ENCODE assay signal across 9 cellular contexts in genomic region chr4:155952546-155952945, GRCh38. TPM values are rescaled to one million over a fixed set of nuclear protein-coding genes. Genes with fewer than 3 reads are reported as not detected.
DNase-seq lines count a peak whose midpoint lies in the region; ATAC-seq, FAIRE-seq and TF ChIP-seq lines count a peak whose summit lies in the region.
"Had no signal": no experiment of that assay in that cellular context is flagged by ENCODE, and none has a peak within 500 bp of the region (broad histone marks: within the 10 kb centered on the region; RNA-seq: fewer than 3 reads in every experiment).

No MANE protein-coding gene starts in this region.

- no peak for FAIRE-seq in H1 (lab: Jason Lieb, UNC)
- FAIRE-seq: urothelium cell line had no signal

- no peak overlapping the region for H3K4ac ChIP-seq in H1 (replicated peaks; ENCODE audit: insufficient read length, low read depth, low read length)

- H3K4me3 ChIP-seq in AG09309 (ENCODE audit: control insufficient read depth, low read depth, low read length), result peak overlapping the region; percentile 7
- no peak overlapping the region for H3K4me3 ChIP-seq in H1 (ENCODE audit: extremely low read depth in 1 of 4, insufficient read depth in 2 of 4, low read depth in 3 of 4, low read length in 4 of 4)
- no peak overlapping the region for H3K4me3 ChIP-seq in neuron (ENCODE audit: low read length)
- peak overlapping the region in 1 of 4 donors; percentile 4 for H3K4me3 ChIP-seq in adrenal gland

- peak overlapping the region in 1 of 2 experiments; percentile 63; a peak in 1 of 4 replicates for H3K4me2 ChIP-seq in H1 (ENCODE audit: insufficient read depth in 1 of 2, low read depth in 2 of 2, low read length in 2 of 2)

- TF ChIP-seq POLR2A in H1 (IDR thresholded peaks at IDR 0.05; ENCODE audit: control extremely low read depth in 1 of 2, low read depth in 2 of 2, low read length in 2 of 2), result no peak
- no peak for TF ChIP-seq POLR2A in adrenal gland (IDR thresholded peaks at IDR 0.05)

- H3K27me3 ChIP-seq in H1 (replicated peaks in 1 of 4; ENCODE audit: control insufficient read depth in 3 of 4, extremely low read depth in 1 of 4, insufficient read depth in 3 of 4, low read length in 3 of 4) (no peaks in the 10 kb centered on the region), neuron (ENCODE audit: insufficient read depth, low read length) (no peaks in the 10 kb centered on the region), adrenal gland (no peaks in the 10 kb centered on the region)

- H3K14ac ChIP-seq in H1 (ENCODE audit: insufficient read length), result no peak overlapping the region

- H2AFZ ChIP-seq in H1 (ENCODE audit: low read length) (0 out of 2 replicates have a peak overlapping the region, but pooled peaks have one; percentile 29), neuron (ENCODE audit: low read depth, low read length) (peak overlapping the region; percentile 36)

- CTCF ChIA-PET in H1 (lab: Charles Lee; ENCODE audit: partially characterized antibody), result interaction anchor here (0.7 to 6.0 kb wide), 20 partner anchors 8 to 511 kb away, joined by 3 to 69 read pairs (median 4); no protein-coding TSS in a partner anchor

- intact Hi-C loops in adrenal gland (cut with DNase I), result loop anchor here (5.0 kb wide), 2 partner anchors 135 to 145 kb away; no protein-coding TSS in a partner anchor

- H3K4me1 ChIP-seq in H1 (replicated peaks in 1 of 4; ENCODE audit: control insufficient read depth in 3 of 4, insufficient read depth in 4 of 4, low read length in 3 of 4) (no peaks in the 10 kb centered on the region), neuron (ENCODE audit: insufficient read depth, low read length) (no peaks in the 10 kb centered on the region), adrenal gland (replicated peaks in 1 of 2) (peaks cover 0 to 5% of the 10 kb centered on the region in 2 donors)

- TF ChIP-seq EP300 in H1 (IDR thresholded peaks at IDR 0.05; ENCODE audit: borderline replicate concordance in 1 of 2, low read depth in 2 of 2, low read length in 2 of 2), result no peak

- H3K9me3 ChIP-seq in H1 (ENCODE audit: insufficient read depth in 2 of 2, low read depth in 1 of 2, low read length in 1 of 2) (no peaks in the 10 kb centered on the region), neuron (ENCODE audit: low read length) (peaks cover 2% of the 10 kb centered on the region), adrenal gland (replicated peaks in 1 of 3) (no peaks in the 10 kb centered on the region)

- peaks cover 6% of the 10 kb centered on the region; the same call in 1 of the 2 replicates for H3K23me2 ChIP-seq in H1 (ENCODE audit: low read depth, low read length)

- H4K5ac ChIP-seq in H1 (ENCODE audit: insufficient read length, low read depth, low read length), result no peak overlapping the region

- no peak overlapping the region for H4K91ac ChIP-seq in H1 (replicated peaks; ENCODE audit: insufficient read length, low read length)

- H2BK120ac ChIP-seq in H1 (replicated peaks; ENCODE audit: low read depth, low read length), result no peak overlapping the region

- WGBS in H1 (ENCODE audit: extremely low coverage in 1 of 2, insufficient coverage in 1 of 2, insufficient read length in 1 of 2, insufficient replicate concordance in 2 of 2, low coverage in 1 of 2, low lambda C conversion rate in 2 of 2, missing lambda C conversion rate in 1 of 2), 2 experiments, result 87% methylated on average over 4 of the region's 4 CpGs; no CpG with 5 or more reads in 1 of the 2 experiments
- WGBS in adrenal gland, 4 donors, result 34 to 44% (median 38%) methylated on average over 4 of the region's 4 CpGs

- no peak overlapping the region for H2BK12ac ChIP-seq in H1 (ENCODE audit: low read depth, low read length)

- no peak overlapping the region for H2BK15ac ChIP-seq in H1 (ENCODE audit: low read length)

- H3K79me1 ChIP-seq in H1 (ENCODE audit: low read depth, low read length), result no peaks in the 10 kb centered on the region

- no peak for TF ChIP-seq RAD21 in H1 (IDR thresholded peaks at IDR 0.05 in 1 of 2, conservative IDR thresholded peaks at IDR 0.05 in 1 of 2; ENCODE audit: low read depth in 2 of 2, low read length in 2 of 2)

- H3K23ac ChIP-seq in H1 (ENCODE audit: insufficient read length), result no peak overlapping the region

- H2BK20ac ChIP-seq in H1 (ENCODE audit: low read length), result no peak overlapping the region

- TF ChIP-seq CTCF in AG09309 (IDR thresholded peaks at IDR 0.05; ENCODE audit: control insufficient read depth, insufficient read depth, low read depth, low read length, missing control alignments) (no peak), H1 (IDR thresholded peaks at IDR 0.05; ENCODE audit: control extremely low read depth in 1 of 3, insufficient read depth in 1 of 3, low read depth in 1 of 3, low read length in 3 of 3) (no peak), adrenal gland (IDR thresholded peaks at IDR 0.05) (no peak)

- DNase-seq in AG09309 (ENCODE audit: low read depth) (no peak), M059J (ENCODE audit: low read depth) (peak; percentile 44), H1 (ENCODE audit: low read depth in 1 of 2, low spot score in 2 of 2) (no peak), anterior cingulate cortex (lab: John Stamatoyannopoulos, UW) (no peak), adrenal gland (no peak), SHP77 treated with DMSO at 0.1 percent for 48 hours (lab: John Stamatoyannopoulos, UW) (no peak)

- H2AK5ac ChIP-seq in H1 (ENCODE audit: low read depth, low read length), result no peak overlapping the region

- no peak overlapping the region for H3K56ac ChIP-seq in H1 (replicated peaks; ENCODE audit: insufficient read length, low read depth, low read length)

- H3K9ac ChIP-seq in H1 (replicated peaks in 1 of 4; ENCODE audit: extremely low read depth in 1 of 4, low read depth in 3 of 4, low read length in 3 of 4), result no peak overlapping the region

- H3K79me2 ChIP-seq in H1 (ENCODE audit: control insufficient read depth in 1 of 2, insufficient read depth in 2 of 2, low read length in 2 of 2), result no peaks in the 10 kb centered on the region

- H3K36me3 ChIP-seq in H1 (ENCODE audit: control insufficient read depth in 2 of 4, insufficient read depth in 4 of 4, low read length in 3 of 4) (no peaks in the 10 kb centered on the region), neuron (ENCODE audit: insufficient read depth, low read length) (no peaks in the 10 kb centered on the region), adrenal gland (replicated peaks in 1 of 2) (no peaks in the 10 kb centered on the region)

- no peak overlapping the region for H4K8ac ChIP-seq in H1 (ENCODE audit: extremely low read depth, insufficient read depth, low read length)

- no peak overlapping the region for H2BK5ac ChIP-seq in H1 (ENCODE audit: low read depth, low read length)

- no peaks in the 10 kb centered on the region for H4K20me1 ChIP-seq in H1 (replicated peaks in 1 of 2; ENCODE audit: control insufficient read depth in 1 of 2, insufficient read depth in 2 of 2, low read length in 2 of 2)

- H3K27ac ChIP-seq in H1 (ENCODE audit: low read depth, low read length) (no peak overlapping the region), adrenal gland (peak overlapping the region in 2 of 5 donors; percentile 6 to 99)

- no peak overlapping the region for H3K18ac ChIP-seq in H1 (ENCODE audit: extremely low read depth, low read length)

- POLR2A ChIA-PET in H1 (lab: Charles Lee; ENCODE audit: partially characterized antibody), result interaction anchor here (1.6 to 1.9 kb wide), 2 partner anchors 11 to 141 kb away, joined by 4 read pairs; no protein-coding TSS in a partner anchor

- ATAC-seq in GM18520 (IDR thresholded peaks at IDR 0.05; ENCODE audit: unreplicated experiment), result no peak

TF ChIP-seq in H1, 55 proteins besides CTCF, POLR2A, EP300 and RAD21 (continues in another document):
- no peak for TF ChIP-seq BRCA1 (IDR thresholded peaks at IDR 0.05; ENCODE audit: low read depth, low read length)
- no peak for TF ChIP-seq CHD2 (IDR thresholded peaks at IDR 0.05; ENCODE audit: low read length)

RNA-seq across cellular contexts. Expression of gene CTSO, which starts 1.1 kb away (rescaled TPM):
- total RNA-seq in M059J (2014; rRNA removed; shearing (Covaris generic)), result 16.1 and 18.0 TPM in 2 replicates
- total RNA-seq in H1 (2021; fragmentation: NEBNext Ultra II Directional; extraction: Animal tissue kit (Norgen Biotek cat#: 25700)), result 0.41 and 0.65 TPM in 2 replicates
- polyA plus RNA-seq in H1 (2011; rRNA removed) (0.16 and 0.39 TPM in 2 replicates), adrenal gland (10 to 100 TPM in 1 of 3 donors, 1 to 10 TPM in 2; 5.0 to 45.3 (median 5.4) TPM)
- 0.30 TPM for polyA plus RNA-seq in H1 (2011; cell fraction: cytosol; rRNA removed)
- 0.19 TPM for polyA plus RNA-seq in H1 (2011; cell fraction: nucleus; rRNA removed)
- 0.11 to 0.29 TPM (median 0.20 TPM) in 4 replicates for polyA plus RNA-seq in H1 (2012, experiment 1 of 2)
- not detected for polyA plus RNA-seq in H1 (2012, experiment 2 of 2)
- 1.4 TPM for polyA plus RNA-seq in H1 (2013, experiment 1 of 2)
- 1.8 TPM for polyA plus RNA-seq in H1 (2013, experiment 2 of 2)
- 0.27 and 0.63 TPM in 2 replicates for polyA minus RNA-seq in H1 (2011; rRNA and poly(A)+ RNA removed)
- not detected for polyA minus RNA-seq in H1 (2011; cell fraction: cytosol; rRNA and poly(A)+ RNA removed)
- polyA minus RNA-seq in H1 (2011; cell fraction: nucleus; rRNA and poly(A)+ RNA removed), result not detected
- 10 to 100 TPM; 23.0 to 46.9 (median 33.4) TPM for total RNA-seq in adrenal gland

RNA-seq across cellular contexts. Expression of gene TDO2, which starts 49.0 kb away (rescaled TPM):
- total RNA-seq in M059J (2014; rRNA removed; shearing (Covaris generic)), result 5.7 and 6.5 TPM in 2 replicates
- total RNA-seq in H1 (2021; fragmentation: NEBNext Ultra II Directional; extraction: Animal tissue kit (Norgen Biotek cat#: 25700)), result not detected in 2 replicates
- 0.03 TPM in 1 of 2 replicates, not detected in the other for polyA plus RNA-seq in H1 (2011; rRNA removed)
- polyA plus RNA-seq in H1 (2011; cell fraction: cytosol; rRNA removed), result not detected
- not detected for polyA plus RNA-seq in H1 (2011; cell fraction: nucleus; rRNA removed)
- polyA plus RNA-seq in H1 (2012, experiment 1 of 2), result 0.23 TPM in 1 of 4 replicates, not detected in the others
- not detected for polyA plus RNA-seq in H1 (2012, experiment 2 of 2)
- polyA plus RNA-seq in H1 (2013, experiment 1 of 2), result not detected
- polyA plus RNA-seq in H1 (2013, experiment 2 of 2), result 0.17 TPM
- not detected in 2 replicates for polyA minus RNA-seq in H1 (2011; rRNA and poly(A)+ RNA removed)
- not detected for polyA minus RNA-seq in H1 (2011; cell fraction: cytosol; rRNA and poly(A)+ RNA removed)
- polyA minus RNA-seq in H1 (2011; cell fraction: nucleus; rRNA and poly(A)+ RNA removed), result not detected
- total RNA-seq in adrenal gland, result 1 to 10 TPM in 6 of 8 donors, under 1 TPM in 2; 0.56 to 9.8 (median 3.4) TPM
- polyA plus RNA-seq in adrenal gland, result 1 to 10 TPM; 1.7 to 9.3 (median 1.9) TPM

Comparison
In these comparisons a context has a peak if more than half of its experiments do, and no peak if none do; other contexts are left out.
1. RNA of gene CTSO, which starts 1.1 kb away (total RNA-seq): 23.0 to 46.9 TPM in adrenal gland and 16.1 to 18.0 TPM in M059J; 0.41 to 0.65 TPM in H1; every median in the first group is over 10 times any median in the second.